In genomic region chr2:152174574-152174973, GRCh38 we compare ENCODE assay signal across 8 cellular contexts. TPM values are rescaled to one million over a fixed set of nuclear protein-coding genes. Genes with fewer than 3 reads are reported as not detected.
DNase-seq lines count a peak whose midpoint lies in the region; ATAC-seq and TF ChIP-seq lines count a peak whose summit lies in the region.

No MANE protein-coding gene starts in this region.

- DNase-seq in GM12864 (ENCODE audit: low read depth) (no peak), fibroblast of villous mesenchyme (ENCODE audit: low read depth) (no peak), gastrocnemius medialis (no peak), pons (ENCODE audit: low spot score) (no peak)
- no peak for DNase-seq in activated CD8-positive, alpha-beta memory T cell treated with anti-CD3 and anti-CD28 coated beads, Interleukin-2, amount 50 U/mL, for 48 hours

- intact Hi-C loops in gastrocnemius medialis (cut with DNase I; ENCODE audit: low total_unique reads) = loop anchor here (2.0 kb wide), 1 partner anchor 138 kb away; no protein-coding TSS in a partner anchor

- no peak for TF ChIP-seq POLR2A in gastrocnemius medialis (IDR thresholded peaks at IDR 0.05)

- peaks cover 56% of the 10 kb centered on the region for H3K79me2 ChIP-seq in SU-DHL-6 (ENCODE audit: insufficient read depth, low read length)

- H4K20me1 ChIP-seq in SU-DHL-6 (ENCODE audit: low read depth, low read length) = no peaks in the 10 kb centered on the region

- H3K36me3 ChIP-seq in SU-DHL-6 (ENCODE audit: low read length) = no peaks in the 10 kb centered on the region
- H3K36me3 ChIP-seq in gastrocnemius medialis = no peaks in the 10 kb centered on the region

- no peak for TF ChIP-seq CTCF in GM12864 (IDR thresholded peaks at IDR 0.05; ENCODE audit: low read depth, low read length, missing control alignments)
- no peak for TF ChIP-seq CTCF in SU-DHL-6 (IDR thresholded peaks at IDR 0.05; ENCODE audit: insufficient read depth, low read length, poor library complexity, severe bottlenecking)
- TF ChIP-seq CTCF in fibroblast of villous mesenchyme (IDR thresholded peaks at IDR 0.05; ENCODE audit: insufficient read depth, low read depth, low read length) = no peak
- TF ChIP-seq CTCF in gastrocnemius medialis (IDR thresholded peaks at IDR 0.05 in 4 of 5, conservative IDR thresholded peaks at IDR 0.05 in 1 of 5) = no peak

- H3K27ac ChIP-seq in SU-DHL-6 (ENCODE audit: low read depth, low read length) (peak overlapping the region; percentile 72), gastrocnemius medialis (peak overlapping the region; percentile 87 to 97 (median 92))

- H3K9me3 ChIP-seq in SU-DHL-6 (ENCODE audit: insufficient read depth, low read length) (no peaks in the 10 kb centered on the region), gastrocnemius medialis (no peaks in the 10 kb centered on the region)

- H3K4me2 ChIP-seq in SU-DHL-6 (ENCODE audit: low read depth, low read length, poor library complexity, severe bottlenecking) = peak overlapping the region; percentile 90

- H3K4me3 ChIP-seq in GM12864 (ENCODE audit: low read depth, low read length) = peak overlapping the region; percentile 66
- peak overlapping the region; percentile 74 for H3K4me3 ChIP-seq in SU-DHL-6 (ENCODE audit: insufficient read depth, low read length, poor library complexity, severe bottlenecking)
- H3K4me3 ChIP-seq in fibroblast of villous mesenchyme (ENCODE audit: low read depth, low read length) = peak overlapping the region; percentile 86
- peak overlapping the region; percentile 70 to 95 (median 80) for H3K4me3 ChIP-seq in gastrocnemius medialis

- peaks cover 27 to 31% of the 10 kb centered on the region in 2 donors for H3K4me1 ChIP-seq in gastrocnemius medialis

- H3K9ac ChIP-seq in SU-DHL-6 (ENCODE audit: low read length) = peak overlapping the region; percentile 81

- H3K9me2 ChIP-seq in SU-DHL-6 (replicated peaks; ENCODE audit: insufficient read depth, low read length) = no peaks in the 10 kb centered on the region

- peaks cover 5% of the 10 kb centered on the region; the same call in 1 of the 2 replicates for H3F3A ChIP-seq in SU-DHL-6 (ENCODE audit: insufficient read depth)

- in situ Hi-C loops in gastrocnemius medialis (cut with MboI; ENCODE audit: low sequenced_read_pairs in 4 of 4) = loop anchor here in 2 of 4 donors (10.0 to 25.0 kb wide), 2 partner anchors 137 to 140 kb away; no protein-coding TSS in a partner anchor

- H3K27me3 ChIP-seq in SU-DHL-6 (ENCODE audit: low read length) = no peaks in the 10 kb centered on the region
- no peaks in the 10 kb centered on the region for H3K27me3 ChIP-seq in gastrocnemius medialis

- ATAC-seq in gastrocnemius medialis (no peak), GM18861 (IDR thresholded peaks at IDR 0.05; ENCODE audit: unreplicated experiment) (no peak), GM21529 (IDR thresholded peaks at IDR 0.05; ENCODE audit: unreplicated experiment) (no peak)

- peak overlapping the region; percentile 100 for H2AFZ ChIP-seq in SU-DHL-6 (ENCODE audit: low read depth, low read length, severe bottlenecking)

RNA-seq across cellular contexts. Expression of gene STAM2, which starts 1.0 kb away (rescaled TPM):
- total RNA-seq in fibroblast of villous mesenchyme = 37.7 and 51.4 TPM in 2 replicates
- 10 to 100 TPM; 16.7 to 31.8 (median 20.3) TPM for total RNA-seq in gastrocnemius medialis
